In the genomic region with DNA sequence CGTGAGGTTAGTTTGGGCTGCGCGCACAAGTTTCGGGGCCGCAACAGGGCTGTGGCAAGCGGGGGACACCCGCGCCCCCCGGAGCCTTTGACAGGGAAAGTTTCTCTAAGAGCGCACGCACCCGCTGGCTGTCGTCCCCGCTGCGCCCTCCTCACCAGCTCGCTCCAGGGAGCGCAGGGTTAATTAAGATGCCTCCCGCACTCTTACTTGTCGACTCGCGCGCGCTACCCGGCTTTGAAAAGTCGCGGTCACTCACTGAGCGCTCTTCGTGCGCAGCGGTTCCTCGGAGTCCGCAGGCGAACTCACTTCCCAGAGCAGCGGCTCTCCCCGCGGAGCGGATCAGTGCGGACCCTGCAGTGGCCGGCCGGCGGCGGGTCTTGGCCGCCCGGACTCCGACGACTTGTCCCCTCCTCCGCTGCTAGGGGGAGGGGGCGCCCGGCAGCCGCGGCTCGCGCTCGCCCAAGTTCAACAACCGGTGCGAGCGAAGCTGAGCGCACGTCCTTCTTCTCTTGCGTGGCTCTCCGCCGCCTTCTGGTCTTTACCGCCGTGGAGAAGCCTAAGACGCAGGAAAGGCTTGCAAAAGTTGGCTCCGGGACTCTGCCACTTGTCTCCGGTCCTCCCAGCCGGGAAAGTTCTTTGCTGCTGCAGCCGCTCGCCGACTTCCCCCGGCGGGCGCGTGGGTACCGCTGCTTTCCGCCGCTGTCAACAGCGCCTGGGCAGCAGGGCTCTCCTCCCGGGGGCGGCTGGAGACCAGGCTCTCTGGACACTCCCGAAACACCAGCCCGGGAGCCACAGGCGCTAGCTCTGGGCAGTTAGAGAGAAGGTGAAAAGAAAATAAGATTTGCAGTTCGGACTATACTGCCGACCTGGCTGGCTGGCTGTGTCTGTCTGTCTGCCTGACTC, we compare ENCODE assay signal across 8 cellular contexts. TPM values are rescaled to one million over a fixed set of nuclear protein-coding genes. Genes with fewer than 3 reads are reported as not detected.
DNase-seq lines count a peak whose midpoint lies in the region; ATAC-seq and TF ChIP-seq lines count a peak whose summit lies in the region.

No MANE protein-coding gene starts in this region.

- peak; percentile 88 for DNase-seq in COLO668 (lab: John Stamatoyannopoulos, UW; ENCODE audit: unreplicated experiment)
- DNase-seq in UCSD-AML1 (lab: John Stamatoyannopoulos, UW; ENCODE audit: unreplicated experiment), result peak; percentile 72
- DNase-seq in dermis blood vessel endothelial cell, result peak; percentile 62
- DNase-seq in lung (ENCODE audit: low spot score), result peak; percentile 50
- peak; percentile 27 to 34 for DNase-seq in stimulated activated CD4-positive, alpha-beta T cell treated with anti-CD3 and anti-CD28 coated beads, Interleukin-4, amount 100 ng/mL, for 48 hours (ENCODE audit: low read depth in 2 of 2)

- H3K9ac ChIP-seq in KMS-11, result peak overlapping the region; percentile 93

- no peaks in the 10 kb centered on the region for H3K9me3 ChIP-seq in lung (ENCODE audit: control insufficient read depth in 2 of 2, insufficient read depth in 1 of 2, low read length in 1 of 2)

- H3K27ac ChIP-seq in KMS-11, result peak overlapping the region; percentile 92
- H3K27ac ChIP-seq in lung (ENCODE audit: low read depth in 1 of 2, low read length in 1 of 2), result peak overlapping the region; percentile 99 to 100

- no peaks in the 10 kb centered on the region for H3K27me3 ChIP-seq in KMS-11 (ENCODE audit: insufficient read depth, low read depth)
- H3K27me3 ChIP-seq in lung (ENCODE audit: control insufficient read depth, insufficient read depth), result no peaks in the 10 kb centered on the region

- H3K36me3 ChIP-seq in KMS-11 (ENCODE audit: insufficient read depth) (no peaks in the 10 kb centered on the region), lung (ENCODE audit: control insufficient read depth in 2 of 2, insufficient read depth in 2 of 2, low read length in 2 of 2) (peaks cover 0 to 7% of the 10 kb centered on the region in 2 donors)

- TF ChIP-seq CTCF in KMS-11 (conservative IDR thresholded peaks at IDR 0.05; ENCODE audit: low read depth, low read length) (no peak), lung (IDR thresholded peaks at IDR 0.05; ENCODE audit: control extremely low read depth, extremely low read depth) (no peak)

- peaks cover 24% of the 10 kb centered on the region for H3K4me1 ChIP-seq in KMS-11 (ENCODE audit: low read depth, poor library complexity, severe bottlenecking)
- H3K4me1 ChIP-seq in lung (ENCODE audit: control insufficient read depth in 2 of 2, insufficient read depth in 2 of 2, low read length in 2 of 2), result peaks cover 0 to 5% of the 10 kb centered on the region in 2 donors

- peak overlapping the region; percentile 50 for H3K4me3 ChIP-seq in KMS-11 (IDR thresholded peaks at IDR 0.05; ENCODE audit: insufficient read depth, low read depth, low read length)
- peak overlapping the region; percentile 90 for H3K4me3 ChIP-seq in lung

- H3K79me2 ChIP-seq in KMS-11 (ENCODE audit: insufficient read depth, low read depth), result peaks cover 30% of the 10 kb centered on the region

- 0 to 1% methylated on average over 83 to 86 of the region's 86 CpGs for WGBS in lung, 2 donors

- H4K20me1 ChIP-seq in KMS-11 (ENCODE audit: insufficient read depth), result no peaks in the 10 kb centered on the region; the same call in 1 of the 2 replicates

- ATAC-seq in GM21360 (IDR thresholded peaks at IDR 0.05; ENCODE audit: unreplicated experiment) (peak; percentile 12), lung (ENCODE audit: insufficient read depth, low FRiP score) (peak; percentile 0), GM18861 (IDR thresholded peaks at IDR 0.05; ENCODE audit: unreplicated experiment) (no peak)

- H3K4me2 ChIP-seq in KMS-11, result peak overlapping the region; percentile 53

- no peak overlapping the region for H2AFZ ChIP-seq in KMS-11 (ENCODE audit: low read depth)

RNA-seq across cellular contexts. Expression of a gene that starts 0.5 kb away (rescaled TPM):
- total RNA-seq in dermis blood vessel endothelial cell, result 73.5 and 159 TPM in 2 replicates
- 100 to 1,000 TPM; 144 to 584 TPM for total RNA-seq in lung
- 100 to 1,000 TPM in 1 of 2 donors, 10 to 100 TPM in 1; 78.1 to 140 TPM for polyA plus RNA-seq in lung

Comparison
In these comparisons a context has a peak if more than half of its experiments do, and no peak if none do; other contexts are left out.
1. DNase-seq: peak in every context shown above with its lines; median percentile 88 in COLO668; 72 in UCSD-AML1; 62 in dermis blood vessel endothelial cell; 50 in lung; 30 in stimulated activated CD4-positive, alpha-beta T cell treated with anti-CD3 and anti-CD28 coated beads, Interleukin-4, amount 100 ng/mL, for 48 hours.